Comparison of ENCODE assay signal across 23 cellular contexts in genomic region chr10:80690434-80690833, GRCh38.
A peak's percentile ranks its signal among the peaks of the same experiment; 100 is the strongest.
DNase-seq lines count a peak whose midpoint lies in the region; ATAC-seq, FAIRE-seq and TF ChIP-seq lines count a peak whose summit lies in the region.
"Had no signal": no experiment of that assay in that cellular context is flagged by ENCODE, and none has a peak within 500 bp of the region (broad histone marks: within the 10 kb centered on the region; RNA-seq: fewer than 3 reads in every experiment).

No MANE protein-coding gene starts in this region.

- peaks cover 15% of the 10 kb centered on the region for H3K27me3 Mint-ChIP-seq in CD8-positive, alpha-beta T cell (ENCODE audit: low read depth)

- intact Hi-C loops in CD8-positive, alpha-beta T cell (cut with DNase I, micrococcal nuclease) = loop anchor here in 1 of 2 experiments (10.0 kb wide), 1 partner anchor 306 kb away; no protein-coding TSS in a partner anchor

- no peaks in the 10 kb centered on the region for H3K4me1 Mint-ChIP-seq in CD8-positive, alpha-beta T cell (ENCODE audit: low read depth)
- H3K4me1 Mint-ChIP-seq: CD14-positive monocyte; CD4-positive, alpha-beta memory T cell; CD4-positive, CD25-positive, alpha-beta regulatory T cell had no signal

- H3K9me3 Mint-ChIP-seq in CD8-positive, alpha-beta T cell = no peaks in the 10 kb centered on the region
- H3K9me3 Mint-ChIP-seq: CD14-positive monocyte; CD4-positive, alpha-beta memory T cell had no signal

- no peak overlapping the region for H3K27ac Mint-ChIP-seq in CD8-positive, alpha-beta T cell
- H3K27ac Mint-ChIP-seq: CD4-positive, alpha-beta memory T cell; CD4-positive, CD25-positive, alpha-beta regulatory T cell had no signal

- POLR2A ChIA-PET in CD8-positive, alpha-beta T cell (lab: Charles Lee) = no interaction called here

- H3K27me3 ChIP-seq in bronchial epithelial cell (ENCODE audit: control insufficient read depth, insufficient read depth, low read length) (no peaks in the 10 kb centered on the region), foreskin keratinocyte (no peaks in the 10 kb centered on the region)
- H3K27me3 ChIP-seq in CD8-positive, alpha-beta T cell (ENCODE audit: insufficient read depth, low read length) = peaks cover 5% of the 10 kb centered on the region
- H3K27me3 ChIP-seq: BE2C, BLaER1 had no signal

- ATAC-seq in foreskin keratinocyte = peak; percentile 68
- ATAC-seq in GM21447 (IDR thresholded peaks at IDR 0.05; ENCODE audit: unreplicated experiment) = no peak
- ATAC-seq in CD8-positive, alpha-beta T cell = no peak

- DNase-seq in bronchial epithelial cell (ENCODE audit: low read depth) (peak; percentile 49), epithelial cell of esophagus (ENCODE audit: low read depth) (peak; percentile 34), foreskin keratinocyte (peak; percentile 23 to 52)
- no peak for DNase-seq in CD8-positive, alpha-beta T cell
- DNase-seq: 8988T; ACHN; BE2C; C1 segment of cervical spinal cord; Caco-2; Calu3; CD4-positive, alpha-beta memory T cell; CD4-positive, CD25-positive, alpha-beta regulatory T cell; DMS79 treated with DMSO at 0.1 percent for 48 hours; GF-D8 had no signal

- CTCF ChIA-PET in CD8-positive, alpha-beta T cell (lab: Charles Lee) = interaction anchor here (4.5 kb wide), 1 partner anchor 10 kb away, joined by 19 read pairs; no protein-coding TSS in a partner anchor

- no peaks in the 10 kb centered on the region for H3K36me3 ChIP-seq in bronchial epithelial cell (ENCODE audit: control insufficient read depth, insufficient read depth, low read length)
- H3K36me3 ChIP-seq in CD8-positive, alpha-beta T cell (ENCODE audit: insufficient read depth, low read length) = no peaks in the 10 kb centered on the region
- H3K36me3 ChIP-seq: BE2C, BLaER1 had no signal

- peak; percentile 7 for FAIRE-seq in bronchial epithelial cell (lab: Jason Lieb, UNC)
- FAIRE-seq: A204.1, D721Med, G401.6, GM12891, GM18507, GM19239 had no signal

- no peak overlapping the region for H3K4me3 ChIP-seq in bronchial epithelial cell (ENCODE audit: low read depth, low read length)
- no peak overlapping the region for H3K4me3 ChIP-seq in epithelial cell of esophagus (ENCODE audit: low read length)
- H3K4me3 ChIP-seq in CD8-positive, alpha-beta T cell (ENCODE audit: low read depth, low read length) = no peak overlapping the region
- H3K4me3 ChIP-seq: BLaER1 had no signal

- H3K36me3 Mint-ChIP-seq in CD8-positive, alpha-beta T cell = no peaks in the 10 kb centered on the region
- H3K36me3 Mint-ChIP-seq: CD14-positive monocyte; CD4-positive, alpha-beta memory T cell; CD4-positive, CD25-positive, alpha-beta regulatory T cell had no signal

- H3K9me3 ChIP-seq in CD8-positive, alpha-beta T cell (ENCODE audit: low read length) = no peaks in the 10 kb centered on the region
- H3K9me3 ChIP-seq: BE2C, BLaER1, Caco-2 had no signal

- no peak overlapping the region for H3K27ac ChIP-seq in foreskin keratinocyte
- H3K27ac ChIP-seq in CD8-positive, alpha-beta T cell (ENCODE audit: low read depth, low read length) = no peak overlapping the region
- H3K27ac ChIP-seq: BLaER1 had no signal

- no peak overlapping the region for H3K4me3 Mint-ChIP-seq in CD8-positive, alpha-beta T cell
- H3K4me3 Mint-ChIP-seq: CD14-positive monocyte; CD4-positive, alpha-beta memory T cell; CD4-positive, CD25-positive, alpha-beta regulatory T cell had no signal

- no peaks in the 10 kb centered on the region for H3K4me1 ChIP-seq in foreskin keratinocyte
- no peaks in the 10 kb centered on the region for H3K4me1 ChIP-seq in CD8-positive, alpha-beta T cell (ENCODE audit: insufficient read depth, low read length)
- H3K4me1 ChIP-seq: BE2C, BLaER1 had no signal

- no peak for TF ChIP-seq CTCF in bronchial epithelial cell (IDR thresholded peaks at IDR 0.05; ENCODE audit: insufficient read depth, low read length, severe bottlenecking)
- TF ChIP-seq CTCF in epithelial cell of esophagus (IDR thresholded peaks at IDR 0.05; ENCODE audit: insufficient read depth, low read depth, low read length, missing control alignments) = no peak
- no peak for TF ChIP-seq CTCF in foreskin keratinocyte (conservative IDR thresholded peaks at IDR 0.05)
- no peak for TF ChIP-seq CTCF in CD8-positive, alpha-beta T cell (IDR thresholded peaks at IDR 0.05)

Comparison
In these comparisons a context has a peak if more than half of its experiments do, and no peak if none do; other contexts are left out.
1. DNase-seq: peak in bronchial epithelial cell (single experiment), epithelial cell of esophagus (single experiment) and foreskin keratinocyte (2 of 2); none in CD8-positive, alpha-beta T cell (0 of 7).